In genomic region chr3:42829083-42829627, GRCh38 we compare ENCODE assay signal across 1 cellular context.
TF ChIP-seq lines count a peak whose summit lies in the region.

No MANE protein-coding gene starts in this region.

TF ChIP-seq in HepG2, 621 proteins besides CTCF, POLR2A, EP300 and RAD21 (continued from another document and continues in another):
- TF ChIP-seq ZBTB39 (CRISPR knock-in tag; IDR thresholded peaks at IDR 0.05) = no peak
- peak; percentile 55 to 91; a peak in 3 of 4 replicates for TF ChIP-seq NR2F1 (CRISPR knock-in tag; IDR thresholded peaks at IDR 0.05)
- peak; percentile 89 for TF ChIP-seq SOX5 (CRISPR knock-in tag; IDR thresholded peaks at IDR 0.05; ENCODE audit: borderline replicate concordance)
- TF ChIP-seq ZNF24 (IDR thresholded peaks at IDR 0.05) = no peak
- peak; percentile 88 for TF ChIP-seq NCOA2 (CRISPR knock-in tag; IDR thresholded peaks at IDR 0.05)
- peak; percentile 58 for TF ChIP-seq TCF7 (IDR thresholded peaks at IDR 0.05; ENCODE audit: low read depth)
- no peak; the same call in 1 of the 2 replicates for TF ChIP-seq ARID4A (CRISPR knock-in tag; IDR thresholded peaks at IDR 0.05; ENCODE audit: borderline replicate concordance)
- TF ChIP-seq ARNTL (CRISPR knock-in tag; IDR thresholded peaks at IDR 0.05) = peak; percentile 30
- TF ChIP-seq SIN3B (IDR thresholded peaks at IDR 0.05; ENCODE audit: low read length) = no peak
- no peak for TF ChIP-seq ZFAT (CRISPR knock-in tag; conservative IDR thresholded peaks at IDR 0.05)
- peak; percentile 49; the same call in 1 of the 2 replicates for TF ChIP-seq KLF6 (CRISPR knock-in tag; IDR thresholded peaks at IDR 0.05)
- no peak for TF ChIP-seq PHF8 (CRISPR knock-in tag; IDR thresholded peaks at IDR 0.05)
- peak; percentile 12; the same call in 1 of the 2 replicates for TF ChIP-seq ZNF644 (CRISPR knock-in tag; IDR thresholded peaks at IDR 0.05; ENCODE audit: low read depth)
- TF ChIP-seq FOXP4 (CRISPR knock-in tag; IDR thresholded peaks at IDR 0.05) = peak; percentile 83
- TF ChIP-seq ZBTB43 (CRISPR knock-in tag; conservative IDR thresholded peaks at IDR 0.05) = peak; percentile 27; the same call in 1 of the 2 replicates
- peak; percentile 87 for TF ChIP-seq MED1 (CRISPR knock-in tag; IDR thresholded peaks at IDR 0.05)
- no peak; the same call in 1 of the 2 replicates for TF ChIP-seq JUNB (CRISPR knock-in tag; IDR thresholded peaks at IDR 0.05; ENCODE audit: borderline replicate concordance)
- 0 out of 2 replicates have a peak, but pooled peaks have one; percentile 69 for TF ChIP-seq DNMT3B (CRISPR knock-in tag; conservative IDR thresholded peaks at IDR 0.05)
- peak; percentile 4; the same call in 1 of the 2 replicates for TF ChIP-seq HOXD1 (CRISPR knock-in tag; IDR thresholded peaks at IDR 0.05)
- TF ChIP-seq KDM6A (CRISPR knock-in tag; IDR thresholded peaks at IDR 0.05; ENCODE audit: low read depth) = peak; percentile 82
- TF ChIP-seq IKZF1 (IDR thresholded peaks at IDR 0.05) = no peak
- TF ChIP-seq STAT5B (CRISPR knock-in tag; IDR thresholded peaks at IDR 0.05) = no peak
- TF ChIP-seq PBX3 (CRISPR knock-in tag; IDR thresholded peaks at IDR 0.05; ENCODE audit: borderline replicate concordance) = no peak
- TF ChIP-seq KDM2A (CRISPR knock-in tag; IDR thresholded peaks at IDR 0.05; ENCODE audit: borderline replicate concordance, low read depth) = peak; percentile 36; the same call in 1 of the 2 replicates
- TF ChIP-seq GRHL1 (CRISPR knock-in tag; conservative IDR thresholded peaks at IDR 0.05) = no peak
- peak; percentile 86 for TF ChIP-seq FOXO1 (CRISPR knock-in tag; IDR thresholded peaks at IDR 0.05)
- peak; percentile 62; the same call in 1 of the 2 replicates for TF ChIP-seq BRF2 (CRISPR knock-in tag; IDR thresholded peaks at IDR 0.05)
- peak; percentile 95 for TF ChIP-seq ARID3A (IDR thresholded peaks at IDR 0.05; ENCODE audit: low read depth, low read length)
- TF ChIP-seq PHF21A (CRISPR knock-in tag; IDR thresholded peaks at IDR 0.05) = peak; percentile 39
- TF ChIP-seq ESRRA (CRISPR knock-in tag; IDR thresholded peaks at IDR 0.05; ENCODE audit: low read depth) = 0 out of 2 replicates have a peak, but pooled peaks have one; percentile 19
- no peak for TF ChIP-seq SOX13 (IDR thresholded peaks at IDR 0.05)
- peak in 1 of 2 experiments; percentile 91; a peak in 2 of 4 replicates for TF ChIP-seq SOX13 (CRISPR knock-in tag; conservative IDR thresholded peaks at IDR 0.05 in 1 of 2, IDR thresholded peaks at IDR 0.05 in 1 of 2)
- peak; percentile 82 for TF ChIP-seq SAP130 (CRISPR knock-in tag; IDR thresholded peaks at IDR 0.05; ENCODE audit: low read depth)
- TF ChIP-seq KLF12 (CRISPR knock-in tag; IDR thresholded peaks at IDR 0.05; ENCODE audit: borderline replicate concordance) = no peak
- TF ChIP-seq FOXK2 (IDR thresholded peaks at IDR 0.05) = 0 out of 2 replicates have a peak, but pooled peaks have one; percentile 55
- peak; percentile 97 for TF ChIP-seq HNF4A (CRISPR knock-in tag; IDR thresholded peaks at IDR 0.05)
- no peak for TF ChIP-seq HINFP (CRISPR knock-in tag; IDR thresholded peaks at IDR 0.05; ENCODE audit: low read depth)
- TF ChIP-seq SMAD1 (CRISPR knock-in tag; IDR thresholded peaks at IDR 0.05; ENCODE audit: borderline replicate concordance, low read depth) = no peak
- peak; percentile 32; the same call in 1 of the 2 replicates for TF ChIP-seq TFDP1 (CRISPR knock-in tag; IDR thresholded peaks at IDR 0.05; ENCODE audit: borderline replicate concordance)
- TF ChIP-seq HDAC2 (CRISPR knock-in tag; IDR thresholded peaks at IDR 0.05) = peak; percentile 76
- TF ChIP-seq ZNF652 (CRISPR knock-in tag; IDR thresholded peaks at IDR 0.05; ENCODE audit: borderline replicate concordance, low read depth) = no peak
- 0 out of 2 replicates have a peak, but pooled peaks have one; percentile 22 for TF ChIP-seq NFYB (CRISPR knock-in tag; IDR thresholded peaks at IDR 0.05)
- peak; percentile 90 for TF ChIP-seq ZMYM2 (CRISPR knock-in tag; IDR thresholded peaks at IDR 0.05)
- TF ChIP-seq TEAD3 (CRISPR knock-in tag; optimal IDR thresholded peaks at IDR 0.05; ENCODE audit: borderline replicate concordance) = peak; percentile 99
- 0 out of 2 replicates have a peak, but pooled peaks have one; percentile 14 for TF ChIP-seq ZNF124 (CRISPR knock-in tag; IDR thresholded peaks at IDR 0.05)
- TF ChIP-seq NR2F6 (IDR thresholded peaks at IDR 0.05) = peak; percentile 83
- TF ChIP-seq NR2F6 (CRISPR knock-in tag; IDR thresholded peaks at IDR 0.05) = peak; percentile 73
- TF ChIP-seq MTA3 (CRISPR knock-in tag; IDR thresholded peaks at IDR 0.05) = no peak
